ENCODE assay signal across 13 cellular contexts in the genomic region with DNA sequence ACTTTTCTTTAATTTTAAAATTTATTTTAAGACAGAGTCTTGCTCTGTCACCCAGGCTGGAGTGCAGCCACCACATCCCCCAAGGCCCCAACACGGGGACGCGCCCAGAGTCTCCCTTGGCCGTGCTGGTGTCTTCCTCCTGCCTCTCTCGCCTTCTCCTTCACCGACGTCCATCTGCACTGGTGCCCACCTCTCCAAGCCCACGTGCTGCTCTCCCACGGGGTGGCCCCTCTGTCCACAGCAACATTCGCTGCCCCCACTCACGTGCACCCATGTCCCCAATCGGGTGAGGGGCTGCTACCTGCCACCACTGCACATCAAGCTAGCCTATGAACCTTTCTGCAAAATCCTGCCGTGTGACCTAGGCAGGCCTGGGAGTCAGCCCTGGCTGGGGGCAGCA. TPM values are rescaled to one million over a fixed set of nuclear protein-coding genes. Genes with fewer than 3 reads are reported as not detected.
DNase-seq lines count a peak whose midpoint lies in the region; ATAC-seq, FAIRE-seq and TF ChIP-seq lines count a peak whose summit lies in the region.
"Had no signal": no experiment of that assay in that cellular context is flagged by ENCODE, and none has a peak within 500 bp of the region (broad histone marks: within the 10 kb centered on the region; RNA-seq: fewer than 3 reads in every experiment).

No MANE protein-coding gene starts in this region.

- H3K4me1 Mint-ChIP-seq in CD4-positive, alpha-beta memory T cell, result peaks cover 25 to 67% (median 47%) of the 10 kb centered on the region in 4 donors

- H3K4me3 Mint-ChIP-seq in CD4-positive, alpha-beta memory T cell, result peak overlapping the region; percentile 89 to 100 (median 98)

- no peak for DNase-seq in CD4-positive, alpha-beta memory T cell
- DNase-seq in Peyer's patch (no peak), esophagus muscularis mucosa (ENCODE audit: extremely low spot score) (no peak), osteoblast (ENCODE audit: insufficient read length, low spot score, missing footprints) (peak; percentile 81), small intestine (no peak)
- DNase-seq: DMS 273 treated with DMSO at 0.1 percent for 48 hours, NCI-H2171 had no signal

- H3K79me2 ChIP-seq in osteoblast (ENCODE audit: insufficient read depth, low read length), result peaks cover 40% of the 10 kb centered on the region

- no peak overlapping the region for H2AFZ ChIP-seq in osteoblast (ENCODE audit: low read length)

- peaks cover 15% of the 10 kb centered on the region for H4K20me1 ChIP-seq in osteoblast (ENCODE audit: insufficient read depth, low read length)

- TF ChIP-seq EP300 in esophagus muscularis mucosa (IDR thresholded peaks at IDR 0.05), result no peak

- H3K27me3 ChIP-seq in CD4-positive, alpha-beta memory T cell (ENCODE audit: insufficient read depth, low read length), result no peaks in the 10 kb centered on the region
- H3K27me3 ChIP-seq in Peyer's patch, result no peaks in the 10 kb centered on the region
- H3K27me3 ChIP-seq in esophagus muscularis mucosa, result no peaks in the 10 kb centered on the region
- H3K27me3 ChIP-seq in osteoblast (ENCODE audit: insufficient read depth, low read length), result no peaks in the 10 kb centered on the region
- H3K27me3 ChIP-seq in small intestine (ENCODE audit: control insufficient read depth in 2 of 2, insufficient read depth in 2 of 2, low read length in 2 of 2), result no peaks in the 10 kb centered on the region

- H3K27ac Mint-ChIP-seq in CD4-positive, alpha-beta memory T cell, result peak overlapping the region; percentile 19 to 94 (median 87)

- H3K27me3 Mint-ChIP-seq in CD4-positive, alpha-beta memory T cell, result no peaks in the 10 kb centered on the region

- no peaks in the 10 kb centered on the region for H3K9me3 ChIP-seq in CD4-positive, alpha-beta memory T cell (ENCODE audit: control insufficient read depth in 1 of 2, low read length in 2 of 2)
- no peaks in the 10 kb centered on the region for H3K9me3 ChIP-seq in Peyer's patch
- no peaks in the 10 kb centered on the region for H3K9me3 ChIP-seq in esophagus muscularis mucosa
- no peaks in the 10 kb centered on the region for H3K9me3 ChIP-seq in osteoblast (ENCODE audit: low read depth, low read length)
- H3K9me3 ChIP-seq in small intestine (ENCODE audit: control insufficient read depth, low read depth), result no peaks in the 10 kb centered on the region

- peaks cover 52% of the 10 kb centered on the region for H3K36me3 ChIP-seq in CD4-positive, alpha-beta memory T cell (ENCODE audit: insufficient read depth, low read length)
- H3K36me3 ChIP-seq in Peyer's patch, result peaks cover 0 to 36% (median 0%) of the 10 kb centered on the region in 3 donors
- H3K36me3 ChIP-seq in esophagus muscularis mucosa, result peaks cover 10 to 66% (median 64%) of the 10 kb centered on the region in 4 donors
- H3K36me3 ChIP-seq in osteoblast (ENCODE audit: insufficient read depth, low read length), result peaks cover 18% of the 10 kb centered on the region
- H3K36me3 ChIP-seq in small intestine (ENCODE audit: control insufficient read depth in 2 of 2, insufficient read depth in 2 of 2, low read length in 2 of 2), result no peaks in the 10 kb centered on the region

- POLR2A ChIA-PET in CD4-positive, alpha-beta memory T cell (lab: Charles Lee; ENCODE audit: partially characterized antibody), result interaction anchor here (1.1 to 5.3 kb wide), 9 partner anchors 10 to 246 kb away, joined by 3 to 47 read pairs (median 7); partner anchors contain the start of genes IFT140, NUBP2, SPSB3 and UQCC4

- no peaks in the 10 kb centered on the region for H3K9me3 Mint-ChIP-seq in CD4-positive, alpha-beta memory T cell

- no peak overlapping the region for H3K4me3 ChIP-seq in CD4-positive, alpha-beta memory T cell (ENCODE audit: low read length in 2 of 2)
- H3K4me3 ChIP-seq in Peyer's patch (peak overlapping the region in 3 of 4 donors; percentile 67 to 76 (median 72)), esophagus muscularis mucosa (peak overlapping the region; percentile 64 to 71 (median 65)), osteoblast (ENCODE audit: insufficient read depth, low read length) (no peak overlapping the region), small intestine (ENCODE audit: low read depth in 1 of 2, low read length in 2 of 2) (no peak overlapping the region)

- no peak overlapping the region for H3K4me2 ChIP-seq in osteoblast (ENCODE audit: insufficient read depth, low read length)

- 88% methylated on average over 12 of the region's 13 CpGs for WGBS in esophagus muscularis mucosa
- WGBS in small intestine, 3 donors, result 79 to 85% (median 80%) methylated on average over 13 of the region's 13 CpGs

- TF ChIP-seq CTCF in Peyer's patch (IDR thresholded peaks at IDR 0.05) (no peak), esophagus muscularis mucosa (IDR thresholded peaks at IDR 0.05) (no peak), osteoblast (IDR thresholded peaks at IDR 0.05; ENCODE audit: extremely low read depth, low read depth, low read length) (no peak)

- H3K4me1 ChIP-seq in CD4-positive, alpha-beta memory T cell (ENCODE audit: insufficient read depth, low read length), result peaks cover 63% of the 10 kb centered on the region
- H3K4me1 ChIP-seq in Peyer's patch (peaks cover 0 to 38% (median 17%) of the 10 kb centered on the region in 4 donors), esophagus muscularis mucosa (peaks cover 62 to 95% (median 77%) of the 10 kb centered on the region in 4 donors), osteoblast (ENCODE audit: insufficient read depth, low read length) (peaks cover 19% of the 10 kb centered on the region), small intestine (ENCODE audit: control insufficient read depth in 2 of 2, insufficient read depth in 1 of 2, low read depth in 1 of 2, low read length in 1 of 2) (no peaks in the 10 kb centered on the region)

- no peak for FAIRE-seq in small intestine (lab: Jason Lieb, UNC)

- intact Hi-C loops in CD4-positive, alpha-beta memory T cell (cut with micrococcal nuclease), result loop anchor here (5.0 kb wide), 2 partner anchors 76 to 114 kb away; partner anchors contain the start of genes CRAMP1, IFT140 and UQCC4
- intact Hi-C loops in esophagus muscularis mucosa (cut with DNase I), result no loop called here

- TF ChIP-seq POLR2A in Peyer's patch (IDR thresholded peaks at IDR 0.05) (no peak), esophagus muscularis mucosa (IDR thresholded peaks at IDR 0.05; ENCODE audit: low read depth) (no peak)

- H3K36me3 Mint-ChIP-seq in CD4-positive, alpha-beta memory T cell, result peaks cover 35 to 50% of the 10 kb centered on the region in 2 donors

- H3K27ac ChIP-seq in CD4-positive, alpha-beta memory T cell (ENCODE audit: low read depth, low read length), result no peak overlapping the region
- H3K27ac ChIP-seq in Peyer's patch, result peak overlapping the region in 3 of 4 donors; percentile 25 to 95 (median 85)
- peak overlapping the region; percentile 84 to 90 (median 86) for H3K27ac ChIP-seq in esophagus muscularis mucosa (replicated peaks in 1 of 4)
- no peak overlapping the region for H3K27ac ChIP-seq in osteoblast (ENCODE audit: low read depth, low read length)
- peak overlapping the region in 1 of 2 donors; percentile 15 for H3K27ac ChIP-seq in small intestine (ENCODE audit: low read depth in 1 of 2, low read length in 1 of 2)

- CTCF ChIA-PET in CD4-positive, alpha-beta memory T cell (lab: Charles Lee; ENCODE audit: partially characterized antibody), result interaction anchor here (1.5 kb wide), 1 partner anchor 11 kb away, joined by 3 read pairs; no protein-coding TSS in a partner anchor

- no peak for ATAC-seq in HG02798 (IDR thresholded peaks at IDR 0.05; ENCODE audit: poor library complexity, unreplicated experiment)
- no peak for ATAC-seq in GM19467 (IDR thresholded peaks at IDR 0.05; ENCODE audit: unreplicated experiment)
- no peak for ATAC-seq in HG02642 (IDR thresholded peaks at IDR 0.05; ENCODE audit: poor library complexity, unreplicated experiment)

RNA-seq across cellular contexts. Expression of gene TMEM204, which starts 3.1 kb away (rescaled TPM):
- total RNA-seq in CD4-positive, alpha-beta memory T cell, result 100 to 1,000 TPM; 124 to 125 TPM
- polyA plus RNA-seq in CD4-positive, alpha-beta memory T cell, result 10 to 100 TPM; 95.9 to 97.1 TPM
- 10 to 100 TPM in 3 of 4 donors, 1 to 10 TPM in 1; 7.4 to 42.1 (median 11.6) TPM for total RNA-seq in Peyer's patch
- total RNA-seq in esophagus muscularis mucosa, result 10 to 100 TPM; 39.5 to 75.0 (median 57.1) TPM
- 7.7 and 8.3 TPM in 2 replicates for total RNA-seq in osteoblast
- 10 to 100 TPM in 1 of 3 donors, 1 to 10 TPM in 2; 1.6 to 23.8 (median 7.8) TPM for polyA plus RNA-seq in small intestine
- total RNA-seq: M059J had no signal

RNA-seq across cellular contexts. Expression of gene TELO2, which starts 43.4 kb away (rescaled TPM):
- total RNA-seq in CD4-positive, alpha-beta memory T cell, result 10 to 100 TPM; 55.3 to 56.0 TPM
- 10 to 100 TPM; 11.3 to 14.5 TPM for polyA plus RNA-seq in CD4-positive, alpha-beta memory T cell
- 100 to 1,000 TPM in 1 of 4 donors, 10 to 100 TPM in 3; 34.5 to 105 (median 82.4) TPM for total RNA-seq in Peyer's patch
- 10 to 100 TPM; 14.1 to 27.7 (median 18.4) TPM for total RNA-seq in esophagus muscularis mucosa
- total RNA-seq in osteoblast, result 12.4 and 18.1 TPM in 2 replicates
- polyA plus RNA-seq in small intestine, result 10 to 100 TPM; 41.3 to 50.3 (median 41.4) TPM

RNA-seq across cellular contexts. Expression of gene PTX4, which starts 47.9 kb away (rescaled TPM):
- total RNA-seq in CD4-positive, alpha-beta memory T cell, result not detected
- polyA plus RNA-seq in CD4-positive, alpha-beta memory T cell, result not detected
- total RNA-seq in Peyer's patch (not detected), esophagus muscularis mucosa (under 1 TPM in 3 of 4 donors, not detected in 1; 0.39 to 0.75 (median 0.66) TPM), osteoblast (not detected in 2 replicates)
- polyA plus RNA-seq in small intestine, result under 1 TPM in 1 of 3 donors, not detected in 2; 0.07 TPM
- total RNA-seq: lung microvascular endothelial cell, M059J, temporal lobe had no signal

Comparison
In these comparisons a context has a peak if more than half of its experiments do, and no peak if none do; other contexts are left out.
1. H3K27ac ChIP-seq: peak in Peyer's patch (3 of 4) and esophagus muscularis mucosa (4 of 4); none in CD4-positive, alpha-beta memory T cell (single experiment) and osteoblast (single experiment).
2. H3K4me3 ChIP-seq: peak in Peyer's patch (3 of 4) and esophagus muscularis mucosa (4 of 4); none in CD4-positive, alpha-beta memory T cell (0 of 2), osteoblast (single experiment) and small intestine (0 of 2).